ENCODE assay signal across 8 cellular contexts in the genomic region with DNA sequence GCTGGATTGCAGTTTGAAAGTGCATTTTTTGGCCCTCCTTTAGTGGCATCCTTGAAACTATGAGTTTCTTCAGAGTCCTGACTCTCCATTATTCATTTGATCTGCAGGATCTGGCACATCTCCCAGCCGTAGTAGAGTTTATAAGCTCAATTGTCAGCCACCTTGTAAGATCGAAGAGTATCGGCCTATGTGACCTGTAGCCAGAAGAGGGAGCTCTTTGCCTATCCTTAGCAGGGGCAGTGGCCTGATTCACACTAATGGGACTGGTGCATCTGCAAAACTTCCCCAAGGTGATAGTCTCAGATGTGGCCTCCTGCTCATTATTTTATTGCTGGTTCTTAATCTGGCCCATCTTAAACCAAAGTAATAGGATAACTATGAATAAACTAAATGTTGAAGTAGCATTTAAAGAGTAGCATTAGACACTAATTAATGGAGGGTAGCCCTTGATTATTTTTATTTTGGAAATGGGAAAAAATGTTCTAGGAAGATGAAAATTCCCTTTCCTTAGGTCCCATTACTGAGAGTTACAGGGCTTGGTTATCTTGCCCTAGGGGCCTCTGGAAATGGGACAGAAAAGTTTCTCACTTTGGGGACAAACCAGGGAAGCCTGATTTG. TPM values are rescaled to one million over a fixed set of nuclear protein-coding genes. Genes with fewer than 3 reads are reported as not detected.
DNase-seq lines count a peak whose midpoint lies in the region; ATAC-seq and TF ChIP-seq lines count a peak whose summit lies in the region.

No MANE protein-coding gene starts in this region.

- WGBS in lung, 2 donors = 12 to 21% methylated on average over 3 of the region's 3 CpGs

- no peak overlapping the region for H3K4me3 ChIP-seq in BLaER1
- no peak overlapping the region for H3K4me3 ChIP-seq in lung

- TF ChIP-seq CTCF in lung (IDR thresholded peaks at IDR 0.05; ENCODE audit: control extremely low read depth, extremely low read depth) = peak; percentile 64

- ATAC-seq in GM19025 (IDR thresholded peaks at IDR 0.05; ENCODE audit: low read depth, unreplicated experiment) (peak; percentile 36), HG03135 (IDR thresholded peaks at IDR 0.05; ENCODE audit: unreplicated experiment) (peak; percentile 51), lung (ENCODE audit: insufficient read depth, low FRiP score) (peak; percentile 64)

- no peaks in the 10 kb centered on the region for H4K20me1 ChIP-seq in BLaER1

- H3K9me3 ChIP-seq in BLaER1 (no peaks in the 10 kb centered on the region), lung (ENCODE audit: control insufficient read depth in 2 of 2, insufficient read depth in 1 of 2, low read length in 1 of 2) (peaks cover 0 to 1% of the 10 kb centered on the region in 2 donors)

- H3K4me2 ChIP-seq in BLaER1 = peak overlapping the region; percentile 31

- H3K4me1 ChIP-seq in BLaER1 (peaks cover 57% of the 10 kb centered on the region), lung (ENCODE audit: control insufficient read depth in 2 of 2, insufficient read depth in 2 of 2, low read length in 2 of 2) (peaks cover 0 to 3% of the 10 kb centered on the region in 2 donors)

- DNase-seq in NCI-H226 = peak; percentile 49
- peak in 3 of 4 experiments; percentile 6 to 16 (median 6) for DNase-seq in activated CD4-positive, CD25-positive, alpha-beta regulatory T cell (lab: John Stamatoyannopoulos, UW)
- peak; percentile 64 for DNase-seq in dedifferentiated amniotic fluid mesenchymal stem cell (ENCODE audit: extremely low spot score)
- peak; percentile 44 for DNase-seq in lung (ENCODE audit: low spot score)
- DNase-seq in stimulated activated CD8-positive, alpha-beta memory T cell treated with anti-CD3 and anti-CD28 coated beads, Interleukin-4, amount 100 ng/mL, for 24 hours (ENCODE audit: low read depth) = peak; percentile 11

- H3K9ac ChIP-seq in BLaER1 = no peak overlapping the region

- H3K27ac ChIP-seq in BLaER1 (no peak overlapping the region), lung (ENCODE audit: low read depth in 1 of 2, low read length in 1 of 2) (no peak overlapping the region)

- H3K27me3 ChIP-seq in BLaER1 (no peaks in the 10 kb centered on the region), lung (ENCODE audit: control insufficient read depth, insufficient read depth) (no peaks in the 10 kb centered on the region)

- H3K36me3 ChIP-seq in BLaER1 = no peaks in the 10 kb centered on the region
- peaks cover 1 to 6% of the 10 kb centered on the region in 2 donors for H3K36me3 ChIP-seq in lung (ENCODE audit: control insufficient read depth in 2 of 2, insufficient read depth in 2 of 2, low read length in 2 of 2)

RNA-seq across cellular contexts. Expression of gene GCSAM, which starts 21.2 kb away (rescaled TPM):
- total RNA-seq in lung = under 1 TPM; 0.40 to 0.97 TPM
- polyA plus RNA-seq in lung = under 1 TPM; 0.14 to 0.55 TPM

RNA-seq across cellular contexts. Expression of gene C3orf52, which starts 25.7 kb away (rescaled TPM):
- 10 to 100 TPM; 21.4 to 22.4 TPM for total RNA-seq in lung
- polyA plus RNA-seq in lung = 1 to 10 TPM; 6.5 to 7.6 TPM

Comparison
In these comparisons a context has a peak if more than half of its experiments do, and no peak if none do; other contexts are left out.
1. DNase-seq: peak in every context shown above with its lines; median percentile 64 in dedifferentiated amniotic fluid mesenchymal stem cell; 49 in NCI-H226; 44 in lung; 11 in stimulated activated CD8-positive, alpha-beta memory T cell treated with anti-CD3 and anti-CD28 coated beads, Interleukin-4, amount 100 ng/mL, for 24 hours; 6 in activated CD4-positive, CD25-positive, alpha-beta regulatory T cell.